In genomic region chr5:140157032-140157781, GRCh38 we compare ENCODE assay signal across 8 cellular contexts. TPM values are rescaled to one million over a fixed set of nuclear protein-coding genes. Genes with fewer than 3 reads are reported as not detected.
DNase-seq lines count a peak whose midpoint lies in the region; ATAC-seq and TF ChIP-seq lines count a peak whose summit lies in the region.

No MANE protein-coding gene starts in this region.

- peak overlapping the region; percentile 66 for H3K27ac Mint-ChIP-seq in chondrocyte (ENCODE audit: unreplicated experiment)

- peak; percentile 97 for TF ChIP-seq CTCF in chondrocyte (IDR thresholded peaks at IDR 0.05)

- H3K4me1 Mint-ChIP-seq in chondrocyte (ENCODE audit: low read depth): peaks cover 9% of the 10 kb centered on the region

- H3K9me3 Mint-ChIP-seq in chondrocyte (ENCODE audit: low read depth): no peaks in the 10 kb centered on the region

- peak; percentile 91 for DNase-seq in AG08395 (ENCODE audit: low spot score)
- DNase-seq in NCI-H446 treated with DMSO at 0.1 percent for 48 hours (lab: John Stamatoyannopoulos, UW): peak; percentile 51
- DNase-seq in activated CD4-positive, alpha-beta T cell treated with anti-CD3 and anti-CD28 coated beads for 24 hours (ENCODE audit: low read depth in 2 of 2): peak; percentile 79 to 88
- DNase-seq in chondrocyte (ENCODE audit: low spot score): no peak
- DNase-seq in left kidney (ENCODE audit: low read depth, low spot score): peak; percentile 94
- peak; percentile 90 to 91 for DNase-seq in stimulated activated CD4-positive, alpha-beta T cell treated with anti-CD3 and anti-CD28 coated beads, Interleukin-2, amount 100 ng/mL, for 24 hours

- ATAC-seq in GM18907 (IDR thresholded peaks at IDR 0.05; ENCODE audit: unreplicated experiment) (peak; percentile 96), HG03175 (IDR thresholded peaks at IDR 0.05; ENCODE audit: unreplicated experiment) (peak; percentile 94)

- no peaks in the 10 kb centered on the region for H3K36me3 Mint-ChIP-seq in chondrocyte (ENCODE audit: low read depth)

- peak overlapping the region; percentile 73 for H3K4me3 Mint-ChIP-seq in chondrocyte (ENCODE audit: unreplicated experiment)

- H3K27me3 Mint-ChIP-seq in chondrocyte (ENCODE audit: low read depth): peaks cover under 1% of the 10 kb centered on the region

RNA-seq across cellular contexts. Expression of gene CYSTM1, which starts 17.8 kb away (rescaled TPM):
- 11.4 to 24.9 TPM (median 23.3 TPM) in 3 replicates for total RNA-seq in chondrocyte

RNA-seq across cellular contexts. Expression of gene IGIP, which starts 31.5 kb away (rescaled TPM):
- 5.9 to 7.5 TPM (median 6.9 TPM) in 3 replicates for total RNA-seq in chondrocyte

RNA-seq across cellular contexts. Expression of gene PURA, which starts 43.3 kb away (rescaled TPM):
- total RNA-seq in chondrocyte: 13.3 to 18.1 TPM (median 16.7 TPM) in 3 replicates
